Comparison of ENCODE assay signal across 15 cellular contexts in genomic region chr1:206722751-206723499, GRCh38. TPM values are rescaled to one million over a fixed set of nuclear protein-coding genes. Genes with fewer than 3 reads are reported as not detected.
DNase-seq lines count a peak whose midpoint lies in the region; ATAC-seq, FAIRE-seq and TF ChIP-seq lines count a peak whose summit lies in the region.
"Had no signal": no experiment of that assay in that cellular context is flagged by ENCODE, and none has a peak within 500 bp of the region (broad histone marks: within the 10 kb centered on the region; RNA-seq: fewer than 3 reads in every experiment).

No MANE protein-coding gene starts in this region.

- no peak overlapping the region for H3K4me2 ChIP-seq in MM.1S (ENCODE audit: low read depth, low read length)

- H3K27me3 ChIP-seq in stomach smooth muscle (ENCODE audit: control insufficient read depth in 1 of 2, insufficient read depth in 2 of 2, low read length in 2 of 2) = no peaks in the 10 kb centered on the region
- no peaks in the 10 kb centered on the region for H3K27me3 ChIP-seq in MM.1S (replicated peaks; ENCODE audit: insufficient read depth, low read length)
- H3K27me3 ChIP-seq: Peyer's patch had no signal

- intact Hi-C loops in kidney (cut with DNase I) = no loop called here

- H3K27ac ChIP-seq in kidney (ENCODE audit: low read depth in 2 of 2, low read length in 2 of 2) = peak overlapping the region; percentile 54 to 72
- H3K27ac ChIP-seq in stomach smooth muscle (ENCODE audit: low read length) = peak overlapping the region; percentile 70
- no peak overlapping the region for H3K27ac ChIP-seq in MM.1S (ENCODE audit: low read length)

- in situ Hi-C loops in astrocyte of the cerebellum (cut with HindIII; ENCODE audit: low sequenced_read_pairs) = no loop called here

- peaks cover 94% of the 10 kb centered on the region for H3K79me2 ChIP-seq in MM.1S (ENCODE audit: low read length)

- ATAC-seq in GM21360 (IDR thresholded peaks at IDR 0.05; ENCODE audit: unreplicated experiment) = no peak

- no peak for TF ChIP-seq CTCF in astrocyte of the cerebellum (IDR thresholded peaks at IDR 0.05; ENCODE audit: low read depth, low read length, missing control alignments)
- TF ChIP-seq CTCF in kidney (IDR thresholded peaks at IDR 0.05; ENCODE audit: borderline replicate concordance, extremely low read depth, insufficient read depth) = no peak
- no peak for TF ChIP-seq CTCF in MM.1S (IDR thresholded peaks at IDR 0.05; ENCODE audit: low read length)

- H3K4me1 ChIP-seq in kidney (ENCODE audit: control insufficient read depth in 1 of 2, insufficient read depth in 1 of 2, low read depth in 1 of 2, low read length in 2 of 2) (peaks cover 42 to 52% of the 10 kb centered on the region in 2 donors), stomach smooth muscle (ENCODE audit: control insufficient read depth, insufficient read depth, low read length) (peaks cover 44% of the 10 kb centered on the region), MM.1S (ENCODE audit: low read length) (peaks cover 33% of the 10 kb centered on the region)

- no peak for FAIRE-seq in kidney (lab: Jason Lieb, UNC)
- FAIRE-seq: endothelial cell of umbilical vein, GM12892 had no signal

- DNase-seq in NCI-H1092 treated with DMSO at 0.1 percent for 48 hours (lab: John Stamatoyannopoulos, UW) (peak; percentile 34), NCI-H1092 (lab: John Stamatoyannopoulos, UW) (no peak), astrocyte of the cerebellum (ENCODE audit: low read depth) (peak; percentile 67), kidney (no peak), amniotic stem cell (lab: John Stamatoyannopoulos, UW) (no peak), MM.1S (no peak)
- DNase-seq: 8988T had no signal

- H3K4me3 ChIP-seq in astrocyte of the cerebellum (ENCODE audit: low read depth, low read length) (no peak overlapping the region), kidney (ENCODE audit: low read length in 2 of 2) (no peak overlapping the region), stomach smooth muscle (ENCODE audit: low read length in 2 of 2) (no peak overlapping the region), MM.1S (ENCODE audit: low read length) (no peak overlapping the region)
- H3K4me3 ChIP-seq: Peyer's patch had no signal

- H3K9me3 ChIP-seq in kidney (ENCODE audit: control insufficient read depth in 1 of 2, low read length in 2 of 2) (no peaks in the 10 kb centered on the region), stomach smooth muscle (ENCODE audit: control insufficient read depth in 2 of 2, low read length in 2 of 2) (no peaks in the 10 kb centered on the region), MM.1S (replicated peaks; ENCODE audit: insufficient read depth, low read length) (no peaks in the 10 kb centered on the region)
- H3K9me3 ChIP-seq: Peyer's patch had no signal

- H2AFZ ChIP-seq in MM.1S (ENCODE audit: low read length) = no peak overlapping the region

- H3K36me3 ChIP-seq in kidney (ENCODE audit: control insufficient read depth in 1 of 2, insufficient read depth in 2 of 2, low read length in 2 of 2) = no peaks in the 10 kb centered on the region
- no peaks in the 10 kb centered on the region for H3K36me3 ChIP-seq in stomach smooth muscle (ENCODE audit: control insufficient read depth in 2 of 2, insufficient read depth in 2 of 2, low read length in 2 of 2)
- no peaks in the 10 kb centered on the region for H3K36me3 ChIP-seq in MM.1S (replicated peaks; ENCODE audit: insufficient read depth, low read length)
- H3K36me3 ChIP-seq: Peyer's patch had no signal

- no peaks in the 10 kb centered on the region for H3K9me2 ChIP-seq in MM.1S (replicated peaks; ENCODE audit: insufficient read depth, low read length)

- H3K9ac ChIP-seq in kidney (ENCODE audit: low read length in 2 of 2) (no peak overlapping the region), stomach smooth muscle (ENCODE audit: low read length in 2 of 2) (no peak overlapping the region), MM.1S (ENCODE audit: low read length) (no peak overlapping the region)

- 0 out of 2 replicates have a peak, but pooled peaks cover 8% of the 10 kb centered on the region for H4K20me1 ChIP-seq in MM.1S (ENCODE audit: insufficient read depth, low read length)

- peaks cover 6% of the 10 kb centered on the region for H3F3A ChIP-seq in MM.1S (ENCODE audit: insufficient read depth, low read length)

RNA-seq across cellular contexts. Expression of gene MAPKAPK2, which starts 38.2 kb away (rescaled TPM):
- 113 TPM for total RNA-seq in kidney
- polyA plus RNA-seq in kidney (ENCODE audit: insufficient read depth, low read depth, low replicate concordance) = 84.5 TPM

RNA-seq across cellular contexts. Expression of gene IL19, which starts 47.6 kb away (rescaled TPM):
- total RNA-seq in kidney = 3.6 TPM
- polyA plus RNA-seq in kidney (ENCODE audit: insufficient read depth, low read depth, low replicate concordance) = 0.41 TPM
- total RNA-seq: activated CD8-positive, alpha-beta memory T cell treated with anti-CD3 and anti-CD28 coated beads for 36 hours; endothelial cell of umbilical vein; LHCN-M2; natural killer cell treated with Interleukin-12 subunit alpha and Interleukin-12 subunit beta and Interleukin-15 and Interleukin-18, amount 100 ng/mL, for 72 hours; Peyer's patch had no signal
- polyA plus RNA-seq: endothelial cell of umbilical vein had no signal

RNA-seq across cellular contexts. Expression of gene IL10, which starts 49.4 kb away (rescaled TPM):
- total RNA-seq in kidney = 2.5 TPM
- polyA plus RNA-seq in kidney (ENCODE audit: insufficient read depth, low read depth, low replicate concordance) = 0.49 TPM
- total RNA-seq: endothelial cell of umbilical vein, LHCN-M2 had no signal
- polyA plus RNA-seq: endothelial cell of umbilical vein had no signal

Comparison
In these comparisons a context has a peak if more than half of its experiments do, and no peak if none do; other contexts are left out.
1. DNase-seq: peak in NCI-H1092 treated with DMSO at 0.1 percent for 48 hours (single experiment) and astrocyte of the cerebellum (single experiment); none in NCI-H1092 (single experiment), kidney (single experiment), amniotic stem cell (single experiment) and MM.1S (single experiment).